1 cellular context compared by ENCODE assay signal in genomic region chr9:113513541-113513940, GRCh38.
TF ChIP-seq lines count a peak whose summit lies in the region.

No MANE protein-coding gene starts in this region.

TF ChIP-seq in IMR-90, 13 proteins besides CTCF, POLR2A, EP300 and RAD21 (continued from another document):
- TF ChIP-seq, protein P1, sequence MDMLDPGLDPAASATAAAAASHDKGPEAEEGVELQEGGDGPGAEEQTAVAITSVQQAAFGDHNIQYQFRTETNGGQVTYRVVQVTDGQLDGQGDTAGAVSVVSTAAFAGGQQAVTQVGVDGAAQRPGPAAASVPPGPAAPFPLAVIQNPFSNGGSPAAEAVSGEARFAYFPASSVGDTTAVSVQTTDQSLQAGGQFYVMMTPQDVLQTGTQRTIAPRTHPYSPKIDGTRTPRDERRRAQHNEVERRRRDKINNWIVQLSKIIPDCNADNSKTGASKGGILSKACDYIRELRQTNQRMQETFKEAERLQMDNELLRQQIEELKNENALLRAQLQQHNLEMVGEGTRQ (IDR thresholded peaks at IDR 0.05; ENCODE audit: low read depth, low read length) = no peak
- TF ChIP-seq MAZ (IDR thresholded peaks at IDR 0.05; ENCODE audit: borderline replicate concordance, low read depth, low read length) (no peak), CHD1 (IDR thresholded peaks at IDR 0.05; ENCODE audit: low read depth, low read length) (no peak), CEBPB (IDR thresholded peaks at IDR 0.05; ENCODE audit: low read depth, low read length) (no peak), NFE2L2 (IDR thresholded peaks at IDR 0.05; ENCODE audit: low read depth, low read length) (no peak), MXI1 (IDR thresholded peaks at IDR 0.05; ENCODE audit: borderline replicate concordance, low read depth, low read length) (no peak), BHLHE40 (IDR thresholded peaks at IDR 0.05; ENCODE audit: low read depth, low read length) (no peak)
TF ChIP-seq in IMR-90: peak in this region for 0.
